In genomic region chr16:680625-680945, GRCh38 we compare ENCODE assay signal across 1 cellular context.
A peak's percentile ranks its signal among the peaks of the same experiment; 100 is the strongest.
TF ChIP-seq lines count a peak whose summit lies in the region.

No MANE protein-coding gene starts in this region.

TF ChIP-seq in GM12878, 131 proteins besides CTCF, POLR2A, EP300 and RAD21:
- TF ChIP-seq IKZF1 (conservative IDR thresholded peaks at IDR 0.05) (no peak), CBFB (IDR thresholded peaks at IDR 0.05; ENCODE audit: low read depth) (0 out of 2 replicates have a peak, but pooled peaks have one; percentile 28), POU2F2 (IDR thresholded peaks at IDR 0.05; ENCODE audit: borderline replicate concordance, low read depth, low read length) (0 out of 3 replicates have a peak, but pooled peaks have one; percentile 1)
TF ChIP-seq in GM12878: peak in this region for 2.
